Comparison of ENCODE assay signal across 25 cellular contexts in genomic region chr14:50984061-50984710, GRCh38. TPM values are rescaled to one million over a fixed set of nuclear protein-coding genes. Genes with fewer than 3 reads are reported as not detected.
"Had no signal": no experiment of that assay in that cellular context is flagged by ENCODE, and none has a peak within 500 bp of the region (broad histone marks: within the 10 kb centered on the region; RNA-seq: fewer than 3 reads in every experiment).

No MANE protein-coding gene starts in this region.

- H3K9ac ChIP-seq: parathyroid adenoma had no signal

- DNase-seq: effector CD8-positive, alpha-beta T cell; endodermal cell; foreskin fibroblast; gastrocnemius medialis; kidney; natural killer cell; occipital lobe; stimulated activated CD4-positive, alpha-beta T cell treated with anti-CD3 and anti-CD28 coated beads, Interleukin-2, amount 100 ng/mL, for 24 hours; stimulated activated CD4-positive, alpha-beta T cell treated with anti-CD3 and anti-CD28 coated beads, Interleukin-4, amount 100 ng/mL, for 24 hours; stimulated activated naive CD4-positive, alpha-beta T cell treated with Interleukin-2 at 50 U/mL for 16 hours; stomach; testis; tibial artery; upper lobe of left lung had no signal

- H3K4me1 Mint-ChIP-seq: natural killer cell; stimulated activated effector memory CD8-positive, alpha-beta T cell treated with anti-CD3 and anti-CD28 coated beads, Interleukin-12 subunit alpha, Interleukin-12 subunit beta, amount 100 ng/mL, for 72 hours had no signal

- H3K27me3 ChIP-seq: gastrocnemius medialis, right atrium auricular region, stomach, testis, tibial artery, upper lobe of left lung had no signal

- H3K36me3 Mint-ChIP-seq: memory B cell; natural killer cell; stimulated activated effector memory CD8-positive, alpha-beta T cell treated with anti-CD3 and anti-CD28 coated beads, Interleukin-12 subunit alpha, Interleukin-12 subunit beta, amount 100 ng/mL, for 72 hours had no signal

- ATAC-seq: esophagus mucosa; left lobe of liver; natural killer cell; sciatic nerve; stimulated activated effector memory CD8-positive, alpha-beta T cell treated with anti-CD3 and anti-CD28 coated beads, Interleukin-12 subunit alpha, Interleukin-12 subunit beta, amount 100 ng/mL, for 72 hours had no signal

- H3K9me3 ChIP-seq: gastrocnemius medialis, right atrium auricular region, stomach, testis, tibial artery, upper lobe of left lung had no signal

- H3K79me2 ChIP-seq: parathyroid adenoma had no signal

- H2AFZ ChIP-seq: parathyroid adenoma had no signal

- H3K4me3 Mint-ChIP-seq: endodermal cell; memory B cell; natural killer cell; stimulated activated effector memory CD8-positive, alpha-beta T cell treated with anti-CD3 and anti-CD28 coated beads, Interleukin-12 subunit alpha, Interleukin-12 subunit beta, amount 100 ng/mL, for 72 hours had no signal

- H3K4me3 ChIP-seq: gastrocnemius medialis, lung, right atrium auricular region, stomach, testis, tibial artery, upper lobe of left lung had no signal

- H3K27ac ChIP-seq: epithelial cell of prostate, gastrocnemius medialis, parathyroid adenoma, right atrium auricular region, stomach, testis, tibial artery, upper lobe of left lung had no signal

- H3K36me3 ChIP-seq: gastrocnemius medialis, right atrium auricular region, stomach, tibial artery, upper lobe of left lung had no signal

- H3K4me1 ChIP-seq: parathyroid adenoma, right atrium auricular region, stomach, testis, tibial artery, upper lobe of left lung had no signal

- H3K9me3 Mint-ChIP-seq: endodermal cell; memory B cell; natural killer cell; stimulated activated effector memory CD8-positive, alpha-beta T cell treated with anti-CD3 and anti-CD28 coated beads, Interleukin-12 subunit alpha, Interleukin-12 subunit beta, amount 100 ng/mL, for 72 hours had no signal

- H3K27ac Mint-ChIP-seq: endodermal cell; memory B cell; natural killer cell; progenitor cell of endocrine pancreas; stimulated activated effector memory CD8-positive, alpha-beta T cell treated with anti-CD3 and anti-CD28 coated beads, Interleukin-12 subunit alpha, Interleukin-12 subunit beta, amount 100 ng/mL, for 72 hours had no signal

RNA-seq across cellular contexts. Expression of gene PYGL, which starts 39.9 kb away (rescaled TPM):
- polyA plus RNA-seq: neural cell had no signal
